Comparison of ENCODE assay signal across 25 cellular contexts in genomic region chr3:103056953-103057450, GRCh38.
DNase-seq lines count a peak whose midpoint lies in the region; ATAC-seq, FAIRE-seq and TF ChIP-seq lines count a peak whose summit lies in the region.
"Had no signal": no experiment of that assay in that cellular context is flagged by ENCODE, and none has a peak within 500 bp of the region (broad histone marks: within the 10 kb centered on the region; RNA-seq: fewer than 3 reads in every experiment).

No MANE protein-coding gene starts in this region.

- no peaks in the 10 kb centered on the region for H3K9me3 ChIP-seq in astrocyte (ENCODE audit: insufficient read depth, low read depth, low read length)
- H3K9me3 ChIP-seq: tibial artery had no signal

- intact Hi-C loops in MCF 10A (cut with micrococcal nuclease) = no loop called here

- CTCF ChIA-PET in WTC11 (lab: Charles Lee) = no interaction called here
- CTCF ChIA-PET in MCF 10A (lab: Yijun Ruan, JAX) = no interaction called here

- H3K4me3 Mint-ChIP-seq in astrocyte (ENCODE audit: unreplicated experiment) = no peak overlapping the region
- H3K4me3 Mint-ChIP-seq in nephron progenitor cell = no peak overlapping the region
- H3K4me3 Mint-ChIP-seq in WTC11 = no peak overlapping the region
- no peak overlapping the region for H3K4me3 Mint-ChIP-seq in MCF 10A (ENCODE audit: unreplicated experiment)
- H3K4me3 Mint-ChIP-seq: activated CD4-positive, alpha-beta memory T cell treated with anti-CD3 and anti-CD28 coated beads, Interleukin-2, amount 10 ng/mL, durations not matched to agents 7 days and 5 days; activated naive CD8-positive, alpha-beta T cell treated with anti-CD3 and anti-CD28 coated beads, Interleukin-2, amount 50 U/mL, for 24 hours; effector memory CD8-positive, alpha-beta T cell; stimulated activated naive CD8-positive, alpha-beta T cell treated with anti-CD3 and anti-CD28 coated beads, Interleukin-15, Interleukin-2, amounts not matched to agents 100 ng/mL and 50 ng/mL, for 24 hours had no signal

- peak overlapping the region; percentile 45 for H3K4me2 ChIP-seq in astrocyte (ENCODE audit: low read length)

- no peaks in the 10 kb centered on the region for H3K27me3 ChIP-seq in astrocyte (ENCODE audit: insufficient read depth, low read length)
- H3K27me3 ChIP-seq: tibial artery had no signal

- no peak overlapping the region for H2AFZ ChIP-seq in astrocyte (ENCODE audit: low read depth, low read length)

- no peak for TF ChIP-seq CTCF in AG10803 (conservative IDR thresholded peaks at IDR 0.05; ENCODE audit: low read length)
- TF ChIP-seq CTCF in astrocyte (IDR thresholded peaks at IDR 0.05; ENCODE audit: insufficient read depth, low read depth, low read length) = no peak
- no peak for TF ChIP-seq CTCF in nephron progenitor cell (IDR thresholded peaks at IDR 0.05)
- no peak for TF ChIP-seq CTCF in WTC11 (IDR thresholded peaks at IDR 0.05)
- TF ChIP-seq CTCF in MCF 10A (IDR thresholded peaks at IDR 0.05; ENCODE audit: unreplicated experiment) = no peak

- H3K36me3 ChIP-seq in astrocyte (ENCODE audit: insufficient read depth, low read length) = no peaks in the 10 kb centered on the region
- H3K36me3 ChIP-seq: tibial artery had no signal

- no peaks in the 10 kb centered on the region for H4K20me1 ChIP-seq in astrocyte (ENCODE audit: insufficient read depth, low read length)

- no peak for ATAC-seq in stimulated activated naive CD8-positive, alpha-beta T cell treated with anti-CD3 and anti-CD28 coated beads, Interleukin-15, Interleukin-2, amounts not matched to agents 100 U/mL and 50 U/mL, for 24 hours
- no peak for ATAC-seq in WTC11
- ATAC-seq: activated naive CD8-positive, alpha-beta T cell treated with anti-CD3 and anti-CD28 coated beads, Interleukin-2, amount 50 U/mL, for 24 hours; effector memory CD8-positive, alpha-beta T cell had no signal

- H3K36me3 Mint-ChIP-seq in astrocyte (ENCODE audit: low read depth, unreplicated experiment) (no peaks in the 10 kb centered on the region), nephron progenitor cell (ENCODE audit: low read depth) (no peaks in the 10 kb centered on the region), WTC11 (no peaks in the 10 kb centered on the region), MCF 10A (ENCODE audit: insufficient read depth, unreplicated experiment) (no peaks in the 10 kb centered on the region)

- H3K4me1 ChIP-seq in astrocyte (ENCODE audit: insufficient read depth, low read length) = no peaks in the 10 kb centered on the region
- H3K4me1 ChIP-seq: tibial artery had no signal

- no TSS peak for BruUV-seq in MCF 10A (replicated peaks; lab: Mats Ljungman, UMichigan)

- POLR2A ChIA-PET in WTC11 (lab: Charles Lee) (no interaction called here), MCF 10A (lab: Yijun Ruan, JAX) (no interaction called here)

- H3K4me3 ChIP-seq in AG10803 (ENCODE audit: low read length) (no peak overlapping the region), astrocyte (ENCODE audit: insufficient read depth, low read depth, low read length) (no peak overlapping the region)
- H3K4me3 ChIP-seq: tibial artery had no signal

- H3K4me1 Mint-ChIP-seq in astrocyte (ENCODE audit: low read depth, unreplicated experiment) (peaks cover 24% of the 10 kb centered on the region), nephron progenitor cell (no peaks in the 10 kb centered on the region), WTC11 (peaks cover 13% of the 10 kb centered on the region), MCF 10A (ENCODE audit: insufficient read depth, unreplicated experiment) (no peaks in the 10 kb centered on the region)
- H3K4me1 Mint-ChIP-seq: activated CD4-positive, alpha-beta memory T cell treated with anti-CD3 and anti-CD28 coated beads, Interleukin-2, amount 10 ng/mL, durations not matched to agents 7 days and 5 days; activated naive CD8-positive, alpha-beta T cell treated with anti-CD3 and anti-CD28 coated beads, Interleukin-2, amount 50 U/mL, for 24 hours had no signal

- DNase-seq in AG10803 (ENCODE audit: low read depth) (peak; percentile 30), HS-5 (ENCODE audit: low read depth) (peak; percentile 81), astrocyte (ENCODE audit: low read depth) (peak; percentile 20), nephron progenitor cell (no peak), WTC11 (ENCODE audit: low spot score) (no peak), MCF 10A (ENCODE audit: unreplicated experiment) (no peak), T-helper 9 cell (no peak)
- DNase-seq in stimulated activated naive CD8-positive, alpha-beta T cell treated with anti-CD3 and anti-CD28 coated beads, Interleukin-15, Interleukin-2, amounts not matched to agents 100 U/mL and 50 U/mL, for 24 hours = no peak
- DNase-seq: activated CD4-positive, alpha-beta memory T cell treated with anti-CD3 and anti-CD28 coated beads, Interleukin-2, amount 10 ng/mL, durations not matched to agents 7 days and 5 days; activated gamma-delta T cell; activated naive CD8-positive, alpha-beta T cell treated with anti-CD3 and anti-CD28 coated beads, Interleukin-2, amount 50 U/mL, for 24 hours; activated T-cell treated with anti-CD3 and anti-CD28 coated beads for 4 hours; effector memory CD8-positive, alpha-beta T cell; mammary epithelial cell; NCI-H1436 treated with DMSO at 0.1 percent for 48 hours; NCI-H2171 treated with DMSO at 0.1 percent for 48 hours; stimulated activated CD4-positive, alpha-beta T cell treated with anti-CD3 and anti-CD28 coated beads, Interleukin-12 subunit alpha, Interleukin-12 subunit beta, amount 100 ng/mL, for 4 hours; stimulated activated CD4-positive, alpha-beta T cell treated with anti-CD3 and anti-CD28 coated beads, Interleukin-4, amount 100 ng/mL, for 4 hours; T1000; tibial artery had no signal

- H3K9ac ChIP-seq in astrocyte (ENCODE audit: low read length) = no peak overlapping the region

- H3K27me3 Mint-ChIP-seq in astrocyte (ENCODE audit: low read depth, unreplicated experiment) (no peaks in the 10 kb centered on the region), nephron progenitor cell (ENCODE audit: low read depth, poor library complexity) (no peaks in the 10 kb centered on the region), WTC11 (ENCODE audit: low read depth) (no peaks in the 10 kb centered on the region), MCF 10A (ENCODE audit: insufficient read depth, unreplicated experiment) (peaks cover 57% of the 10 kb centered on the region)
- H3K27me3 Mint-ChIP-seq: activated CD4-positive, alpha-beta memory T cell treated with anti-CD3 and anti-CD28 coated beads, Interleukin-2, amount 10 ng/mL, durations not matched to agents 7 days and 5 days; activated naive CD8-positive, alpha-beta T cell treated with anti-CD3 and anti-CD28 coated beads, Interleukin-2, amount 50 U/mL, for 24 hours; effector memory CD8-positive, alpha-beta T cell; stimulated activated naive CD8-positive, alpha-beta T cell treated with anti-CD3 and anti-CD28 coated beads, Interleukin-15, Interleukin-2, amounts not matched to agents 100 ng/mL and 50 ng/mL, for 24 hours had no signal

- H3K27ac ChIP-seq in astrocyte (ENCODE audit: low read depth, low read length) = no peak overlapping the region
- H3K27ac ChIP-seq: C4-2B, RWPE1, tibial artery had no signal

- H3K9me3 Mint-ChIP-seq in astrocyte (ENCODE audit: unreplicated experiment) (no peaks in the 10 kb centered on the region), nephron progenitor cell (no peaks in the 10 kb centered on the region), WTC11 (no peaks in the 10 kb centered on the region), MCF 10A (ENCODE audit: unreplicated experiment) (no peaks in the 10 kb centered on the region)
- H3K9me3 Mint-ChIP-seq: activated CD4-positive, alpha-beta memory T cell treated with anti-CD3 and anti-CD28 coated beads, Interleukin-2, amount 10 ng/mL, durations not matched to agents 7 days and 5 days; activated naive CD8-positive, alpha-beta T cell treated with anti-CD3 and anti-CD28 coated beads, Interleukin-2, amount 50 U/mL, for 24 hours; stimulated activated naive CD8-positive, alpha-beta T cell treated with anti-CD3 and anti-CD28 coated beads, Interleukin-15, Interleukin-2, amounts not matched to agents 100 ng/mL and 50 ng/mL, for 24 hours had no signal

- H3K79me2 ChIP-seq in astrocyte (ENCODE audit: insufficient read depth, low read length) = no peaks in the 10 kb centered on the region

- H3K27ac Mint-ChIP-seq in astrocyte (ENCODE audit: unreplicated experiment) = no peak overlapping the region
- peak overlapping the region; percentile 12 for H3K27ac Mint-ChIP-seq in nephron progenitor cell
- H3K27ac Mint-ChIP-seq in WTC11 = no peak overlapping the region
- H3K27ac Mint-ChIP-seq in MCF 10A (ENCODE audit: low read depth, unreplicated experiment) = no peak overlapping the region
- H3K27ac Mint-ChIP-seq: activated CD4-positive, alpha-beta memory T cell treated with anti-CD3 and anti-CD28 coated beads, Interleukin-2, amount 10 ng/mL, durations not matched to agents 7 days and 5 days; activated naive CD8-positive, alpha-beta T cell treated with anti-CD3 and anti-CD28 coated beads, Interleukin-2, amount 50 U/mL, for 24 hours; effector memory CD8-positive, alpha-beta T cell; stimulated activated naive CD8-positive, alpha-beta T cell treated with anti-CD3 and anti-CD28 coated beads, Interleukin-15, Interleukin-2, amounts not matched to agents 100 ng/mL and 50 ng/mL, for 24 hours had no signal

- FAIRE-seq in astrocyte (lab: Jason Lieb, UNC) = no peak
- FAIRE-seq: A204.1, G401.6 had no signal

TF ChIP-seq in WTC11, 78 proteins besides CTCF, POLR2A, EP300 and RAD21 (continues in another document):
- TF ChIP-seq GTF2I (CRISPR knock-in tag; conservative IDR thresholded peaks at IDR 0.05) = no peak
- TF ChIP-seq USF1 (CRISPR knock-in tag; IDR thresholded peaks at IDR 0.05) = no peak
- TF ChIP-seq, protein P1, sequence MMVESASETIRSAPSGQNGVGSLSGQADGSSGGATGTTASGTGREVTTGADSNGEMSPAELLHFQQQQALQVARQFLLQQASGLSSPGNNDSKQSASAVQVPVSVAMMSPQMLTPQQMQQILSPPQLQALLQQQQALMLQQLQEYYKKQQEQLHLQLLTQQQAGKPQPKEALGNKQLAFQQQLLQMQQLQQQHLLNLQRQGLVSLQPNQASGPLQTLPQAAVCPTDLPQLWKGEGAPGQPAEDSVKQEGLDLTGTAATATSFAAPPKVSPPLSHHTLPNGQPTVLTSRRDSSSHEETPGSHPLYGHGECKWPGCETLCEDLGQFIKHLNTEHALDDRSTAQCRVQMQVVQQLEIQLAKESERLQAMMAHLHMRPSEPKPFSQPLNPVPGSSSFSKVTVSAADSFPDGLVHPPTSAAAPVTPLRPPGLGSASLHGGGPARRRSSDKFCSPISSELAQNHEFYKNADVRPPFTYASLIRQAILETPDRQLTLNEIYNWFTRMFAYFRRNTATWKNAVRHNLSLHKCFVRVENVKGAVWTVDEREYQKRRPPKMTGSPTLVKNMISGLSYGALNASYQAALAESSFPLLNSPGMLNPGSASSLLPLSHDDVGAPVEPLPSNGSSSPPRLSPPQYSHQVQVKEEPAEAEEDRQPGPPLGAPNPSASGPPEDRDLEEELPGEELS (CRISPR knock-in tag; IDR thresholded peaks at IDR 0.05) = no peak

Comparison
In these comparisons a context has a peak if more than half of its experiments do, and no peak if none do; other contexts are left out.
1. DNase-seq: peak in AG10803 (single experiment), HS-5 (single experiment) and astrocyte (single experiment); none in nephron progenitor cell (single experiment), stimulated activated naive CD8-positive, alpha-beta T cell treated with anti-CD3 and anti-CD28 coated beads, Interleukin-15, Interleukin-2, amounts not matched to agents 100 U/mL and 50 U/mL, for 24 hours (single experiment), WTC11 (single experiment), MCF 10A (single experiment) and T-helper 9 cell (single experiment).